ENCODE assay signal across 11 cellular contexts in genomic region chr3:52525666-52526065, GRCh38. TPM values are rescaled to one million over a fixed set of nuclear protein-coding genes. Genes with fewer than 3 reads are reported as not detected.
DNase-seq lines count a peak whose midpoint lies in the region; ATAC-seq, FAIRE-seq and TF ChIP-seq lines count a peak whose summit lies in the region.
"Had no signal": no experiment of that assay in that cellular context is flagged by ENCODE, and none has a peak within 500 bp of the region (broad histone marks: within the 10 kb centered on the region; RNA-seq: fewer than 3 reads in every experiment).

No MANE protein-coding gene starts in this region.

- peaks cover 44% of the 10 kb centered on the region for H3K4me1 ChIP-seq in vagina
- H3K4me1 ChIP-seq: A549, SJSA1 had no signal

- no peak for FAIRE-seq in GM12891 (lab: Jason Lieb, UNC)
- FAIRE-seq: A549 had no signal

- H3K36me3 Mint-ChIP-seq in activated naive CD4-positive, alpha-beta T cell treated with anti-CD3 and anti-CD28 coated beads, Interleukin-2, amount 50 U/mL, for 72 hours: no peaks in the 10 kb centered on the region
- peaks cover 5% of the 10 kb centered on the region for H3K36me3 Mint-ChIP-seq in activated naive CD4-positive, alpha-beta T cell treated with anti-CD3 and anti-CD28 coated beads for 36 hours (ENCODE audit: low read depth)
- H3K36me3 Mint-ChIP-seq in glutamatergic neuron (ENCODE audit: unreplicated experiment) (no peaks in the 10 kb centered on the region), osteocyte (ENCODE audit: unreplicated experiment) (peaks cover 22% of the 10 kb centered on the region)

- no peaks in the 10 kb centered on the region for H3K9me3 ChIP-seq in vagina
- H3K9me3 ChIP-seq: A549, SJSA1 had no signal

- intact Hi-C loops in activated naive CD4-positive, alpha-beta T cell treated with anti-CD3 and anti-CD28 coated beads for 36 hours (cut with micrococcal nuclease): no loop called here
- intact Hi-C loops in vagina (cut with DNase I): loop anchor here (10.0 kb wide), 1 partner anchor 101 kb away; no protein-coding TSS in a partner anchor

- ATAC-seq in activated naive CD4-positive, alpha-beta T cell treated with anti-CD3 and anti-CD28 coated beads, Interleukin-2, amount 50 U/mL, for 72 hours: no peak
- ATAC-seq: A549 had no signal

- peak overlapping the region; percentile 18 to 65 for H3K27ac Mint-ChIP-seq in activated naive CD4-positive, alpha-beta T cell treated with anti-CD3 and anti-CD28 coated beads, Interleukin-2, amount 50 U/mL, for 72 hours
- H3K27ac Mint-ChIP-seq in activated naive CD4-positive, alpha-beta T cell treated with anti-CD3 and anti-CD28 coated beads for 36 hours: no peak overlapping the region
- H3K27ac Mint-ChIP-seq in glutamatergic neuron (ENCODE audit: unreplicated experiment) (no peak overlapping the region), osteocyte (ENCODE audit: unreplicated experiment) (peak overlapping the region; percentile 41)
- H3K27ac Mint-ChIP-seq: stimulated activated naive CD8-positive, alpha-beta T cell treated with anti-CD3 and anti-CD28 coated beads, Interleukin-15, Interleukin-2, amounts not matched to agents 100 ng/mL and 50 ng/mL, for 24 hours had no signal

- CTCF ChIA-PET in activated naive CD4-positive, alpha-beta T cell treated with anti-CD3 and anti-CD28 coated beads for 36 hours (lab: Charles Lee): no interaction called here

- H3K9me3 Mint-ChIP-seq in activated naive CD4-positive, alpha-beta T cell treated with anti-CD3 and anti-CD28 coated beads, Interleukin-2, amount 50 U/mL, for 72 hours: no peaks in the 10 kb centered on the region
- no peaks in the 10 kb centered on the region for H3K9me3 Mint-ChIP-seq in activated naive CD4-positive, alpha-beta T cell treated with anti-CD3 and anti-CD28 coated beads for 36 hours
- H3K9me3 Mint-ChIP-seq in glutamatergic neuron (ENCODE audit: unreplicated experiment): peaks cover 5% of the 10 kb centered on the region
- H3K9me3 Mint-ChIP-seq in osteocyte (ENCODE audit: unreplicated experiment): no peaks in the 10 kb centered on the region
- H3K9me3 Mint-ChIP-seq: stimulated activated naive CD8-positive, alpha-beta T cell treated with anti-CD3 and anti-CD28 coated beads, Interleukin-15, Interleukin-2, amounts not matched to agents 100 ng/mL and 50 ng/mL, for 24 hours had no signal

- H3K4me1 Mint-ChIP-seq in activated naive CD4-positive, alpha-beta T cell treated with anti-CD3 and anti-CD28 coated beads for 36 hours (ENCODE audit: low read depth): no peaks in the 10 kb centered on the region
- peaks cover 6% of the 10 kb centered on the region for H3K4me1 Mint-ChIP-seq in glutamatergic neuron (ENCODE audit: low read depth, unreplicated experiment)
- peaks cover 5% of the 10 kb centered on the region for H3K4me1 Mint-ChIP-seq in osteocyte (ENCODE audit: unreplicated experiment)

- no peaks in the 10 kb centered on the region for H3K27me3 Mint-ChIP-seq in activated naive CD4-positive, alpha-beta T cell treated with anti-CD3 and anti-CD28 coated beads for 36 hours (ENCODE audit: low read depth)
- H3K27me3 Mint-ChIP-seq in glutamatergic neuron (ENCODE audit: unreplicated experiment): peaks cover 4% of the 10 kb centered on the region
- no peaks in the 10 kb centered on the region for H3K27me3 Mint-ChIP-seq in osteocyte (ENCODE audit: unreplicated experiment)
- H3K27me3 Mint-ChIP-seq: stimulated activated naive CD8-positive, alpha-beta T cell treated with anti-CD3 and anti-CD28 coated beads, Interleukin-15, Interleukin-2, amounts not matched to agents 100 ng/mL and 50 ng/mL, for 24 hours had no signal

- TF ChIP-seq POLR2A in vagina (IDR thresholded peaks at IDR 0.05): no peak
- no peak for TF ChIP-seq POLR2A in GM12891 (IDR thresholded peaks at IDR 0.05; ENCODE audit: low read depth, low read length)

- in situ Hi-C loops in ACHN (cut with HindIII; ENCODE audit: low pct_ligation_motif_present, low pct_unique_long_range_greater_than_20kb, low sequenced_read_pairs): no loop called here

- TF ChIP-seq CTCF in glutamatergic neuron (IDR thresholded peaks at IDR 0.05; ENCODE audit: partially characterized antibody, unreplicated experiment) (no peak), osteocyte (IDR thresholded peaks at IDR 0.05) (no peak), vagina (IDR thresholded peaks at IDR 0.05) (no peak)

- H3K36me3 ChIP-seq in vagina: peaks cover 0 to 10% of the 10 kb centered on the region in 2 donors

- H3K4me3 ChIP-seq in vagina: no peak overlapping the region
- H3K4me3 ChIP-seq: A549, SJSA1 had no signal

- no peaks in the 10 kb centered on the region for H3K27me3 ChIP-seq in vagina
- H3K27me3 ChIP-seq: SJSA1 had no signal

- DNase-seq in activated naive CD4-positive, alpha-beta T cell treated with anti-CD3 and anti-CD28 coated beads, Interleukin-2, amount 50 U/mL, for 72 hours (ENCODE audit: low spot score in 2 of 2): no peak
- DNase-seq in activated naive CD4-positive, alpha-beta T cell treated with anti-CD3 and anti-CD28 coated beads for 36 hours: no peak
- DNase-seq in glutamatergic neuron (peak; percentile 8), osteocyte (ENCODE audit: extremely low spot score, unreplicated experiment) (no peak), vagina (ENCODE audit: extremely low spot score in 2 of 2) (no peak), RKO (ENCODE audit: low spot score) (no peak), ACHN (no peak), GM12891 (ENCODE audit: insufficient read length, low spot score) (no peak)

- no peak overlapping the region for H3K4me3 Mint-ChIP-seq in activated naive CD4-positive, alpha-beta T cell treated with anti-CD3 and anti-CD28 coated beads for 36 hours
- H3K4me3 Mint-ChIP-seq in glutamatergic neuron (ENCODE audit: unreplicated experiment): no peak overlapping the region
- H3K4me3 Mint-ChIP-seq in osteocyte (ENCODE audit: unreplicated experiment): no peak overlapping the region
- H3K4me3 Mint-ChIP-seq: stimulated activated naive CD8-positive, alpha-beta T cell treated with anti-CD3 and anti-CD28 coated beads, Interleukin-15, Interleukin-2, amounts not matched to agents 100 ng/mL and 50 ng/mL, for 24 hours had no signal

- H3K27ac ChIP-seq in vagina: peak overlapping the region; percentile 60
- H3K27ac ChIP-seq: A549, SJSA1 had no signal

TF ChIP-seq in GM12891, 5 proteins besides CTCF, POLR2A, EP300 and RAD21:
- TF ChIP-seq POLR2AphosphoS5 (IDR thresholded peaks at IDR 0.05; ENCODE audit: low read depth, low read length) (no peak), PAX5 (IDR thresholded peaks at IDR 0.05; ENCODE audit: insufficient read depth, low read length, severe bottlenecking) (no peak), SPI1 (IDR thresholded peaks at IDR 0.05; ENCODE audit: low read depth, low read length) (no peak), TAF1 (IDR thresholded peaks at IDR 0.05; ENCODE audit: low read depth, low read length) (no peak), POU2F2 (IDR thresholded peaks at IDR 0.05; ENCODE audit: low read depth, low read length) (no peak)

RNA-seq across cellular contexts. Expression of gene NT5DC2, which starts 8.0 kb away (rescaled TPM):
- 10 to 100 TPM; 26.5 to 30.6 TPM for total RNA-seq in activated naive CD4-positive, alpha-beta T cell treated with anti-CD3 and anti-CD28 coated beads, Interleukin-2, amount 50 U/mL, for 72 hours
- 10 to 100 TPM; 20.4 to 20.8 TPM for total RNA-seq in activated naive CD4-positive, alpha-beta T cell treated with anti-CD3 and anti-CD28 coated beads for 36 hours
- total RNA-seq in glutamatergic neuron (ENCODE audit: unreplicated experiment): 308 TPM
- 178 and 188 TPM in 2 replicates for total RNA-seq in osteocyte
- 63.3 TPM for total RNA-seq in vagina
- polyA plus RNA-seq in GM12891 (2012; ENCODE audit: low read depth, missing spikeins): 36.9 TPM

RNA-seq across cellular contexts. Expression of gene UQCC5, which starts 10.7 kb away (rescaled TPM):
- 10 to 100 TPM; 14.1 to 16.8 TPM for total RNA-seq in activated naive CD4-positive, alpha-beta T cell treated with anti-CD3 and anti-CD28 coated beads, Interleukin-2, amount 50 U/mL, for 72 hours
- 10 to 100 TPM; 12.3 to 13.1 TPM for total RNA-seq in activated naive CD4-positive, alpha-beta T cell treated with anti-CD3 and anti-CD28 coated beads for 36 hours
- 13.7 TPM for total RNA-seq in glutamatergic neuron (ENCODE audit: unreplicated experiment)
- 18.4 and 18.6 TPM in 2 replicates for total RNA-seq in osteocyte
- total RNA-seq in vagina: 1.2 TPM
- polyA plus RNA-seq in GM12891 (2012; ENCODE audit: low read depth, missing spikeins): 78.1 TPM

RNA-seq across cellular contexts. Expression of gene STAB1, which starts 30.5 kb away (rescaled TPM):
- under 1 TPM in 1 of 2 donors, not detected in 1; 0.36 TPM for total RNA-seq in activated naive CD4-positive, alpha-beta T cell treated with anti-CD3 and anti-CD28 coated beads, Interleukin-2, amount 50 U/mL, for 72 hours
- under 1 TPM; 0.10 to 0.17 TPM for total RNA-seq in activated naive CD4-positive, alpha-beta T cell treated with anti-CD3 and anti-CD28 coated beads for 36 hours
- total RNA-seq in glutamatergic neuron (ENCODE audit: unreplicated experiment) (6.3 TPM), osteocyte (not detected in 2 replicates), vagina (124 TPM)
- 0.08 TPM for polyA plus RNA-seq in GM12891 (2012; ENCODE audit: low read depth, missing spikeins)
- total RNA-seq: SJSA1 had no signal
- polyA plus RNA-seq: A549 had no signal

Comparison
In these comparisons a context has a peak if more than half of its experiments do, and no peak if none do; other contexts are left out.
1. H3K27ac Mint-ChIP-seq: peak in activated naive CD4-positive, alpha-beta T cell treated with anti-CD3 and anti-CD28 coated beads, Interleukin-2, amount 50 U/mL, for 72 hours (2 of 2) and osteocyte (single experiment); none in activated naive CD4-positive, alpha-beta T cell treated with anti-CD3 and anti-CD28 coated beads for 36 hours (single experiment) and glutamatergic neuron (single experiment).
2. RNA of gene STAB1, which starts 30.5 kb away (total RNA-seq): 124 TPM in vagina (single experiment); 6.3 TPM in glutamatergic neuron (single experiment), 0.36 TPM in activated naive CD4-positive, alpha-beta T cell treated with anti-CD3 and anti-CD28 coated beads, Interleukin-2, amount 50 U/mL, for 72 hours, 0.10 to 0.17 TPM in activated naive CD4-positive, alpha-beta T cell treated with anti-CD3 and anti-CD28 coated beads for 36 hours and not detected in osteocyte; every median in the first group is over 10 times any median in the second.